19 cellular contexts compared by ENCODE assay signal in genomic region chr21:27419153-27419552, GRCh38.
"Had no signal": no experiment of that assay in that cellular context is flagged by ENCODE, and none has a peak within 500 bp of the region (broad histone marks: within the 10 kb centered on the region; RNA-seq: fewer than 3 reads in every experiment).

No MANE protein-coding gene starts in this region.

- H3K4me1 ChIP-seq: foreskin keratinocyte, psoas muscle had no signal

- ATAC-seq: esophagus mucosa; foreskin keratinocyte; natural killer cell treated with Interleukin-12 subunit alpha and Interleukin-12 subunit beta and Interleukin-15 and Interleukin-18, amount 100 ng/mL, for 72 hours; psoas muscle; sciatic nerve had no signal

- DNase-seq: caudate nucleus; dorsolateral prefrontal cortex; effector CD8-positive, alpha-beta T cell; foreskin keratinocyte; midbrain; occipital lobe; psoas muscle; retina; stimulated activated CD4-positive, alpha-beta T cell treated with anti-CD3 and anti-CD28 coated beads, Interleukin-2, amount 100 ng/mL, for 24 hours; stimulated activated naive CD4-positive, alpha-beta T cell; stomach; trophoblast cell had no signal

- H3K4me3 ChIP-seq: coronary artery, dorsolateral prefrontal cortex, hepatocyte, psoas muscle, skin epidermis, stomach had no signal

- H3K27me3 ChIP-seq: dorsolateral prefrontal cortex, foreskin keratinocyte, hepatocyte, stomach had no signal

- H3K27ac ChIP-seq: coronary artery, dorsolateral prefrontal cortex, foreskin keratinocyte, hepatocyte, psoas muscle, stomach had no signal

- FAIRE-seq: urothelium cell line had no signal

- H3K4me2 ChIP-seq: hepatocyte had no signal

- H3K36me3 ChIP-seq: stomach had no signal

- H3K36me3 Mint-ChIP-seq: natural killer cell treated with Interleukin-12 subunit alpha and Interleukin-12 subunit beta and Interleukin-15 and Interleukin-18, amount 100 ng/mL, for 72 hours had no signal

- H3K27me3 Mint-ChIP-seq: natural killer cell treated with Interleukin-12 subunit alpha and Interleukin-12 subunit beta and Interleukin-15 and Interleukin-18, amount 100 ng/mL, for 72 hours had no signal

- H2AFZ ChIP-seq: hepatocyte had no signal

- H3K27ac Mint-ChIP-seq: natural killer cell treated with Interleukin-12 subunit alpha and Interleukin-12 subunit beta and Interleukin-15 and Interleukin-18, amount 100 ng/mL, for 72 hours had no signal

- H3K79me2 ChIP-seq: hepatocyte had no signal

- H3K4me3 Mint-ChIP-seq: natural killer cell treated with Interleukin-12 subunit alpha and Interleukin-12 subunit beta and Interleukin-15 and Interleukin-18, amount 100 ng/mL, for 72 hours had no signal
